1 cellular context compared by ENCODE assay signal in genomic region chr7:43869018-43869897, GRCh38.
A peak's percentile ranks its signal among the peaks of the same experiment; 100 is the strongest.
TF ChIP-seq lines count a peak whose summit lies in the region.

Gene MRPS24, minus strand, starts transcription at chr7:43869517. Its CDS starts 22 bp downstream, at chr7:43869495.

TF ChIP-seq in WTC11, 78 proteins besides CTCF, POLR2A, EP300 and RAD21 (continued from another document and continues in another):
- TF ChIP-seq HMGXB4 (CRISPR knock-in tag; IDR thresholded peaks at IDR 0.05) (0 out of 2 replicates have a peak, but pooled peaks have one; percentile 41), MLX (CRISPR knock-in tag; IDR thresholded peaks at IDR 0.05) (no peak), SP1 (CRISPR knock-in tag; conservative IDR thresholded peaks at IDR 0.05) (peak; percentile 77; the same call in 1 of the 2 replicates), ZNF317 (CRISPR knock-in tag; IDR thresholded peaks at IDR 0.05; ENCODE audit: borderline replicate concordance, low read depth) (no peak), ZNF396 (CRISPR knock-in tag; IDR thresholded peaks at IDR 0.05; ENCODE audit: borderline replicate concordance) (no peak), RELA (CRISPR knock-in tag; IDR thresholded peaks at IDR 0.05; ENCODE audit: borderline replicate concordance) (peak; percentile 15; the same call in 1 of the 2 replicates), GRHL2 (CRISPR knock-in tag; IDR thresholded peaks at IDR 0.05; ENCODE audit: insufficient replicate concordance, severe bottlenecking) (no peak), JUN (CRISPR knock-in tag; IDR thresholded peaks at IDR 0.05) (no peak), ETV6 (CRISPR knock-in tag; IDR thresholded peaks at IDR 0.05) (peak; percentile 78; the same call in 1 of the 2 replicates), GABPB1 (CRISPR knock-in tag; IDR thresholded peaks at IDR 0.05) (no peak; the same call in 1 of the 2 replicates), ATF1 (CRISPR knock-in tag; IDR thresholded peaks at IDR 0.05) (0 out of 2 replicates have a peak, but pooled peaks have one; percentile 33), JAZF1 (CRISPR knock-in tag; IDR thresholded peaks at IDR 0.05) (no peak), NR3C1 (CRISPR knock-in tag; conservative IDR thresholded peaks at IDR 0.05; ENCODE audit: low read depth) (no peak), E2F4 (CRISPR knock-in tag; IDR thresholded peaks at IDR 0.05; ENCODE audit: borderline replicate concordance, low read depth) (no peak), TEAD4 (CRISPR knock-in tag; IDR thresholded peaks at IDR 0.05) (no peak), ZNF232 (CRISPR knock-in tag; IDR thresholded peaks at IDR 0.05) (no peak), ZBTB21 (CRISPR knock-in tag; IDR thresholded peaks at IDR 0.05; ENCODE audit: borderline replicate concordance) (no peak), FOXJ3 (CRISPR knock-in tag; IDR thresholded peaks at IDR 0.05; ENCODE audit: borderline replicate concordance) (no peak), ZNF425 (CRISPR knock-in tag; conservative IDR thresholded peaks at IDR 0.05) (no peak), ZNF532 (CRISPR knock-in tag; IDR thresholded peaks at IDR 0.05; ENCODE audit: borderline replicate concordance) (no peak), SMAD4 (CRISPR knock-in tag; IDR thresholded peaks at IDR 0.05) (no peak), NR1H2 (CRISPR knock-in tag; IDR thresholded peaks at IDR 0.05) (no peak), ZNF121 (CRISPR knock-in tag; IDR thresholded peaks at IDR 0.05) (no peak), ZNF416 (CRISPR knock-in tag; IDR thresholded peaks at IDR 0.05) (no peak), CBFB (CRISPR knock-in tag; IDR thresholded peaks at IDR 0.05; ENCODE audit: low read depth) (no peak), ZNF671 (CRISPR knock-in tag; IDR thresholded peaks at IDR 0.05) (no peak), MXD4 (CRISPR knock-in tag; IDR thresholded peaks at IDR 0.05; ENCODE audit: borderline replicate concordance) (no peak), IRF1 (CRISPR knock-in tag; IDR thresholded peaks at IDR 0.05) (no peak)
- TF ChIP-seq, protein P1, sequence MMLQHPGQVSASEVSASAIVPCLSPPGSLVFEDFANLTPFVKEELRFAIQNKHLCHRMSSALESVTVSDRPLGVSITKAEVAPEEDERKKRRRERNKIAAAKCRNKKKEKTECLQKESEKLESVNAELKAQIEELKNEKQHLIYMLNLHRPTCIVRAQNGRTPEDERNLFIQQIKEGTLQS (CRISPR knock-in tag; conservative IDR thresholded peaks at IDR 0.05) = no peak
- TF ChIP-seq, protein P2, sequence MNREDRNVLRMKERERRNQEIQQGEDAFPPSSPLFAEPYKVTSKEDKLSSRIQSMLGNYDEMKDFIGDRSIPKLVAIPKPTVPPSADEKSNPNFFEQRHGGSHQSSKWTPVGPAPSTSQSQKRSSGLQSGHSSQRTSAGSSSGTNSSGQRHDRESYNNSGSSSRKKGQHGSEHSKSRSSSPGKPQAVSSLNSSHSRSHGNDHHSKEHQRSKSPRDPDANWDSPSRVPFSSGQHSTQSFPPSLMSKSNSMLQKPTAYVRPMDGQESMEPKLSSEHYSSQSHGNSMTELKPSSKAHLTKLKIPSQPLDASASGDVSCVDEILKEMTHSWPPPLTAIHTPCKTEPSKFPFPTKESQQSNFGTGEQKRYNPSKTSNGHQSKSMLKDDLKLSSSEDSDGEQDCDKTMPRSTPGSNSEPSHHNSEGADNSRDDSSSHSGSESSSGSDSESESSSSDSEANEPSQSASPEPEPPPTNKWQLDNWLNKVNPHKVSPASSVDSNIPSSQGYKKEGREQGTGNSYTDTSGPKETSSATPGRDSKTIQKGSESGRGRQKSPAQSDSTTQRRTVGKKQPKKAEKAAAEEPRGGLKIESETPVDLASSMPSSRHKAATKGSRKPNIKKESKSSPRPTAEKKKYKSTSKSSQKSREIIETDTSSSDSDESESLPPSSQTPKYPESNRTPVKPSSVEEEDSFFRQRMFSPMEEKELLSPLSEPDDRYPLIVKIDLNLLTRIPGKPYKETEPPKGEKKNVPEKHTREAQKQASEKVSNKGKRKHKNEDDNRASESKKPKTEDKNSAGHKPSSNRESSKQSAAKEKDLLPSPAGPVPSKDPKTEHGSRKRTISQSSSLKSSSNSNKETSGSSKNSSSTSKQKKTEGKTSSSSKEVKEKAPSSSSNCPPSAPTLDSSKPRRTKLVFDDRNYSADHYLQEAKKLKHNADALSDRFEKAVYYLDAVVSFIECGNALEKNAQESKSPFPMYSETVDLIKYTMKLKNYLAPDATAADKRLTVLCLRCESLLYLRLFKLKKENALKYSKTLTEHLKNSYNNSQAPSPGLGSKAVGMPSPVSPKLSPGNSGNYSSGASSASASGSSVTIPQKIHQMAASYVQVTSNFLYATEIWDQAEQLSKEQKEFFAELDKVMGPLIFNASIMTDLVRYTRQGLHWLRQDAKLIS (CRISPR knock-in tag; IDR thresholded peaks at IDR 0.05; ENCODE audit: borderline replicate concordance) = no peak
- TF ChIP-seq, protein P3, sequence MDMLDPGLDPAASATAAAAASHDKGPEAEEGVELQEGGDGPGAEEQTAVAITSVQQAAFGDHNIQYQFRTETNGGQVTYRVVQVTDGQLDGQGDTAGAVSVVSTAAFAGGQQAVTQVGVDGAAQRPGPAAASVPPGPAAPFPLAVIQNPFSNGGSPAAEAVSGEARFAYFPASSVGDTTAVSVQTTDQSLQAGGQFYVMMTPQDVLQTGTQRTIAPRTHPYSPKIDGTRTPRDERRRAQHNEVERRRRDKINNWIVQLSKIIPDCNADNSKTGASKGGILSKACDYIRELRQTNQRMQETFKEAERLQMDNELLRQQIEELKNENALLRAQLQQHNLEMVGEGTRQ (CRISPR knock-in tag; IDR thresholded peaks at IDR 0.05) = no peak
- TF ChIP-seq, protein P4, sequence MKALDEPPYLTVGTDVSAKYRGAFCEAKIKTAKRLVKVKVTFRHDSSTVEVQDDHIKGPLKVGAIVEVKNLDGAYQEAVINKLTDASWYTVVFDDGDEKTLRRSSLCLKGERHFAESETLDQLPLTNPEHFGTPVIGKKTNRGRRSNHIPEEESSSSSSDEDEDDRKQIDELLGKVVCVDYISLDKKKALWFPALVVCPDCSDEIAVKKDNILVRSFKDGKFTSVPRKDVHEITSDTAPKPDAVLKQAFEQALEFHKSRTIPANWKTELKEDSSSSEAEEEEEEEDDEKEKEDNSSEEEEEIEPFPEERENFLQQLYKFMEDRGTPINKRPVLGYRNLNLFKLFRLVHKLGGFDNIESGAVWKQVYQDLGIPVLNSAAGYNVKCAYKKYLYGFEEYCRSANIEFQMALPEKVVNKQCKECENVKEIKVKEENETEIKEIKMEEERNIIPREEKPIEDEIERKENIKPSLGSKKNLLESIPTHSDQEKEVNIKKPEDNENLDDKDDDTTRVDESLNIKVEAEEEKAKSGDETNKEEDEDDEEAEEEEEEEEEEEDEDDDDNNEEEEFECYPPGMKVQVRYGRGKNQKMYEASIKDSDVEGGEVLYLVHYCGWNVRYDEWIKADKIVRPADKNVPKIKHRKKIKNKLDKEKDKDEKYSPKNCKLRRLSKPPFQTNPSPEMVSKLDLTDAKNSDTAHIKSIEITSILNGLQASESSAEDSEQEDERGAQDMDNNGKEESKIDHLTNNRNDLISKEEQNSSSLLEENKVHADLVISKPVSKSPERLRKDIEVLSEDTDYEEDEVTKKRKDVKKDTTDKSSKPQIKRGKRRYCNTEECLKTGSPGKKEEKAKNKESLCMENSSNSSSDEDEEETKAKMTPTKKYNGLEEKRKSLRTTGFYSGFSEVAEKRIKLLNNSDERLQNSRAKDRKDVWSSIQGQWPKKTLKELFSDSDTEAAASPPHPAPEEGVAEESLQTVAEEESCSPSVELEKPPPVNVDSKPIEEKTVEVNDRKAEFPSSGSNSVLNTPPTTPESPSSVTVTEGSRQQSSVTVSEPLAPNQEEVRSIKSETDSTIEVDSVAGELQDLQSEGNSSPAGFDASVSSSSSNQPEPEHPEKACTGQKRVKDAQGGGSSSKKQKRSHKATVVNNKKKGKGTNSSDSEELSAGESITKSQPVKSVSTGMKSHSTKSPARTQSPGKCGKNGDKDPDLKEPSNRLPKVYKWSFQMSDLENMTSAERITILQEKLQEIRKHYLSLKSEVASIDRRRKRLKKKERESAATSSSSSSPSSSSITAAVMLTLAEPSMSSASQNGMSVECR (CRISPR knock-in tag; IDR thresholded peaks at IDR 0.05; ENCODE audit: borderline replicate concordance) = 0 out of 2 replicates have a peak, but pooled peaks have one; percentile 66
